In the genomic region with DNA sequence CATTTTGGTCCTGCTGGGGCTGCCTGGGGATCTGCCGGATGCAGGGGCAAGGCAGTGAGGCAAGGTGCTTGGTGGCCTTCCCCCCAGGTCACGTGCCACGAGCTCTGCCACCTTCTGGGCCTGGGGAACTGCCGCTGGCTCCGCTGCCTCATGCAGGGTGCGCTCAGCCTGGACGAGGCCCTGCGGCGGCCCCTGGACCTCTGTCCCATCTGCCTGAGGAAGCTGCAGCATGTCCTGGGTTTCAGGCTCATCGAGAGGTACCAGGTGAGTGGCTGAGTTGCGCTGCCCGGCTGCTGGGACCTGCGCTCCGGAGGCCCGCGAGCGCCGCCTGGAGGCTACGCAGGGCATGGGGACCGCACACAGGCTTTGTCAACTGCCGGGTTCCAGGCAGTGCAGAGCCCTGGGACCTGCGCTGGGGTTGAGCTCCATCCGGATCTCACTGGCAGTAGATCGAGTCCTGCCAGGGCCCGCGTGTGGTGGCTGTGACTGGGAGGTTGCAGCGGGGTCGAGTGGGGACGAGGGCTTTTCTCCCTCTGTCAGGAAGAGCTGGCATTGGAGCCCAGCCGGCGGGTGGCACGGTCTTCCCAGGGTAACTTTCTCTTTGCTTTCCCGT, we compare ENCODE assay signal across 8 cellular contexts. TPM values are rescaled to one million over a fixed set of nuclear protein-coding genes. Genes with fewer than 3 reads are reported as not detected.
DNase-seq lines count a peak whose midpoint lies in the region; ATAC-seq and TF ChIP-seq lines count a peak whose summit lies in the region.

No MANE protein-coding gene starts in this region.

- H3K4me1 ChIP-seq in cardiac muscle cell (ENCODE audit: low read depth) = peaks cover 37% of the 10 kb centered on the region
- H3K4me1 ChIP-seq in psoas muscle = no peaks in the 10 kb centered on the region
- no peaks in the 10 kb centered on the region for H3K4me1 ChIP-seq in aorta (ENCODE audit: control insufficient read depth in 1 of 2, insufficient read depth in 2 of 2, low read length in 2 of 2)

- whole genome bisulfite sequencing in psoas muscle, 3 donors = 26 to 44% (median 29%) methylated on average over 30 to 33 of the region's 33 CpGs
- 49 to 51% methylated on average over 33 of the region's 33 CpGs for WGBS in aorta, 2 donors

- H3K4me3 ChIP-seq in cardiac muscle cell = no peak overlapping the region
- no peak overlapping the region for H3K4me3 ChIP-seq in psoas muscle
- no peak overlapping the region for H3K4me3 ChIP-seq in aorta (ENCODE audit: low read length in 2 of 2)

- TF ChIP-seq CTCF in cardiac muscle cell (IDR thresholded peaks at IDR 0.05; ENCODE audit: low read depth, low read length) (peak; percentile 92), psoas muscle (IDR thresholded peaks at IDR 0.05) (peak; percentile 78)

- H3K27me3 ChIP-seq in cardiac muscle cell (no peaks in the 10 kb centered on the region), psoas muscle (ENCODE audit: insufficient read depth in 3 of 3, low read length in 2 of 3) (peaks cover 0 to 3% (median 0%) of the 10 kb centered on the region in 3 donors), aorta (ENCODE audit: control insufficient read depth in 1 of 2, insufficient read depth in 2 of 2, low read length in 1 of 2) (no peaks in the 10 kb centered on the region)

- peak; percentile 83 for ATAC-seq in HG03342 (IDR thresholded peaks at IDR 0.05; ENCODE audit: unreplicated experiment)
- peak; percentile 72 to 89 (median 80) for ATAC-seq in psoas muscle
- ATAC-seq in aorta (ENCODE audit: low FRiP score) = peak; percentile 74

- H3K36me3 ChIP-seq in cardiac muscle cell = no peaks in the 10 kb centered on the region
- no peaks in the 10 kb centered on the region for H3K36me3 ChIP-seq in psoas muscle (ENCODE audit: insufficient read depth in 1 of 2, low read depth in 1 of 2)
- H3K36me3 ChIP-seq in aorta (ENCODE audit: control insufficient read depth in 1 of 2, insufficient read depth in 2 of 2, low read length in 1 of 2) = no peaks in the 10 kb centered on the region

- DNase-seq in C1 segment of cervical spinal cord (lab: John Stamatoyannopoulos, UW) = peak in 11 of 14 donors; percentile 11 to 73 (median 42)
- peak; percentile 90 for DNase-seq in GM19240 (ENCODE audit: insufficient read length, low spot score)
- DNase-seq in RKO (ENCODE audit: low spot score) = peak; percentile 38
- DNase-seq in activated naive CD4-positive, alpha-beta T cell treated with Interleukin-2 at 50 U/mL for 16 hours = peak; percentile 81
- peak; percentile 59 to 75 for DNase-seq in cardiac muscle cell (ENCODE audit: low read depth in 1 of 2, low spot score in 1 of 2)
- peak; percentile 64 to 79 for DNase-seq in psoas muscle
- peak; percentile 73 to 88 for DNase-seq in aorta

- no peaks in the 10 kb centered on the region for H3K9me3 ChIP-seq in cardiac muscle cell (ENCODE audit: low read depth)
- H3K9me3 ChIP-seq in psoas muscle = no peaks in the 10 kb centered on the region
- H3K9me3 ChIP-seq in aorta (ENCODE audit: control insufficient read depth, low read length) = no peaks in the 10 kb centered on the region

- H3K27ac ChIP-seq in cardiac muscle cell (no peak overlapping the region), psoas muscle (no peak overlapping the region), aorta (ENCODE audit: low read depth in 1 of 2, low read length in 2 of 2) (no peak overlapping the region)

- intact Hi-C loops in psoas muscle (cut with DNase I) (no loop called here), aorta (cut with DNase I) (no loop called here)

RNA-seq across cellular contexts. Expression of gene AMZ1, which starts 21.7 kb away (rescaled TPM):
- total RNA-seq in cardiac muscle cell (0.80 and 1.1 TPM in 2 replicates), psoas muscle (not detected), aorta (1 to 10 TPM; 1.1 to 2.0 TPM)
- polyA plus RNA-seq in cardiac muscle cell (1.6 and 1.7 TPM in 2 replicates), psoas muscle (under 1 TPM in 1 of 3 donors, not detected in 2; 0.03 TPM), aorta (under 1 TPM in 1 of 2 donors, not detected in 1; 0.13 TPM)

Comparison
In these comparisons a context has a peak if more than half of its experiments do, and no peak if none do; other contexts are left out.
1. DNase-seq: peak in every context shown above with its lines; median percentile 90 in GM19240; 81 in activated naive CD4-positive, alpha-beta T cell treated with Interleukin-2 at 50 U/mL for 16 hours; 80 in aorta; 72 in psoas muscle; 67 in cardiac muscle cell; 42 in C1 segment of cervical spinal cord; 38 in RKO.